Comparison of ENCODE assay signal across 1 cellular context in genomic region chr9:99244300-99245260, GRCh38.
TF ChIP-seq lines count a peak whose summit lies in the region.

No MANE protein-coding gene starts in this region.

TF ChIP-seq in SK-N-SH, 30 proteins besides CTCF, POLR2A, EP300 and RAD21 (continued from another document):
- TF ChIP-seq ZBTB33 (IDR thresholded peaks at IDR 0.05; ENCODE audit: borderline replicate concordance, low read depth) = no peak
- no peak for TF ChIP-seq RFX5 (IDR thresholded peaks at IDR 0.05; ENCODE audit: low read length)
- no peak for TF ChIP-seq MAX (IDR thresholded peaks at IDR 0.05; ENCODE audit: low read depth)
- TF ChIP-seq MXI1 (IDR thresholded peaks at IDR 0.05; ENCODE audit: low read depth, low read length) = no peak
- TF ChIP-seq YY1 (IDR thresholded peaks at IDR 0.05; ENCODE audit: low read depth) = no peak
- no peak for TF ChIP-seq FOXJ3 (CRISPR knock-in tag; IDR thresholded peaks at IDR 0.05)
- TF ChIP-seq CHD2 (IDR thresholded peaks at IDR 0.05; ENCODE audit: low read length, partially characterized antibody) = no peak
- no peak for TF ChIP-seq FOXM1 (IDR thresholded peaks at IDR 0.05; ENCODE audit: low read depth)
- TF ChIP-seq RCOR1 (IDR thresholded peaks at IDR 0.05; ENCODE audit: low read length) = no peak
TF ChIP-seq in SK-N-SH: peak in this region for 0.
